Comparison of ENCODE assay signal across 1 cellular context in the genomic region with DNA sequence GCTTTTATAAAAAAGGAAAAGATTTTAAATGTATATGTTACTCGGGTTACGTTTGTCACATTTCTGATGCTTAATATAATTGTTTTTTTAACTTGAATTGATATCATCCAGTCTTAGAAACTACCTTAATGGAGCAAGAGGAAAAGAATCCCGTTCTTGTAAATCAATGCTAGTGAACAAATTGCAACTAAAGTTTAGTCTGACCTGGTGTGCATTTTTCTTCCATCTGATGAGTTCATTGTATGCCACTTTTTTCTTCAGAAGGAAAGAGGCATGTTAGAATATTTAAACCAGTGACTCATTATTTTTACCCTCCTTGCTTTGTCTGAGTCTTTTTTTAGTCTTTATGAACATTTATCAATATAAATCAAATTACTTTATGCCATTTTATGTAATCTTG.
TF ChIP-seq lines count a peak whose summit lies in the region.

No MANE protein-coding gene starts in this region.

TF ChIP-seq in GM12878, 131 proteins besides CTCF, POLR2A, EP300 and RAD21:
- TF ChIP-seq RELA (IDR thresholded peaks at IDR 0.05; ENCODE audit: borderline replicate concordance, partially characterized antibody) (no peak), CBX3 (IDR thresholded peaks at IDR 0.05; ENCODE audit: borderline replicate concordance, low read depth) (no peak), KAT2A (conservative IDR thresholded peaks at IDR 0.05; ENCODE audit: control insufficient read depth, low read depth, low read length) (no peak), JUNB (IDR thresholded peaks at IDR 0.05) (no peak), POU2F2 (IDR thresholded peaks at IDR 0.05; ENCODE audit: borderline replicate concordance, low read depth, low read length) (no peak), SMAD5 (IDR thresholded peaks at IDR 0.05; ENCODE audit: low read depth) (no peak), MXI1 (IDR thresholded peaks at IDR 0.05; ENCODE audit: low read depth, low read length) (no peak), SMC3 (IDR thresholded peaks at IDR 0.05; ENCODE audit: borderline replicate concordance, low read length) (no peak), FOS (IDR thresholded peaks at IDR 0.05; ENCODE audit: borderline replicate concordance, extremely low read depth, insufficient read length) (no peak), PKNOX1 (IDR thresholded peaks at IDR 0.05) (no peak), RUNX3 (IDR thresholded peaks at IDR 0.05; ENCODE audit: low read length) (no peak), GABPA (IDR thresholded peaks at IDR 0.05; ENCODE audit: low read depth) (no peak), ZBTB4 (CRISPR knock-in tag; IDR thresholded peaks at IDR 0.05) (no peak), MEF2A (IDR thresholded peaks at IDR 0.05; ENCODE audit: insufficient read depth, low read depth, low read length) (no peak)
- TF ChIP-seq, protein P1, sequence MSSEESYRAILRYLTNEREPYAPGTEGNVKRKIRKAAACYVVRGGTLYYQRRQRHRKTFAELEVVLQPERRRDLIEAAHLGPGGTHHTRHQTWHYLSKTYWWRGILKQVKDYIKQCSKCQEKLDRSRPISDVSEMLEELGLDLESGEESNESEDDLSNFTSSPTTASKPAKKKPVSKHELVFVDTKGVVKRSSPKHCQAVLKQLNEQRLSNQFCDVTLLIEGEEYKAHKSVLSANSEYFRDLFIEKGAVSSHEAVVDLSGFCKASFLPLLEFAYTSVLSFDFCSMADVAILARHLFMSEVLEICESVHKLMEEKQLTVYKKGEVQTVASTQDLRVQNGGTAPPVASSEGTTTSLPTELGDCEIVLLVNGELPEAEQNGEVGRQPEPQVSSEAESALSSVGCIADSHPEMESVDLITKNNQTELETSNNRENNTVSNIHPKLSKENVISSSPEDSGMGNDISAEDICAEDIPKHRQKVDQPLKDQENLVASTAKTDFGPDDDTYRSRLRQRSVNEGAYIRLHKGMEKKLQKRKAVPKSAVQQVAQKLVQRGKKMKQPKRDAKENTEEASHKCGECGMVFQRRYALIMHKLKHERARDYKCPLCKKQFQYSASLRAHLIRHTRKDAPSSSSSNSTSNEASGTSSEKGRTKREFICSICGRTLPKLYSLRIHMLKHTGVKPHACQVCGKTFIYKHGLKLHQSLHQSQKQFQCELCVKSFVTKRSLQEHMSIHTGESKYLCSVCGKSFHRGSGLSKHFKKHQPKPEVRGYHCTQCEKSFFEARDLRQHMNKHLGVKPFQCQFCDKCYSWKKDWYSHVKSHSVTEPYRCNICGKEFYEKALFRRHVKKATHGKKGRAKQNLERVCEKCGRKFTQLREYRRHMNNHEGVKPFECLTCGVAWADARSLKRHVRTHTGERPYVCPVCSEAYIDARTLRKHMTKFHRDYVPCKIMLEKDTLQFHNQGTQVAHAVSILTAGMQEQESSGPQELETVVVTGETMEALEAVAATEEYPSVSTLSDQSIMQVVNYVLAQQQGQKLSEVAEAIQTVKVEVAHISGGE (CRISPR knock-in tag; IDR thresholded peaks at IDR 0.05) = no peak
- TF ChIP-seq, protein P2, sequence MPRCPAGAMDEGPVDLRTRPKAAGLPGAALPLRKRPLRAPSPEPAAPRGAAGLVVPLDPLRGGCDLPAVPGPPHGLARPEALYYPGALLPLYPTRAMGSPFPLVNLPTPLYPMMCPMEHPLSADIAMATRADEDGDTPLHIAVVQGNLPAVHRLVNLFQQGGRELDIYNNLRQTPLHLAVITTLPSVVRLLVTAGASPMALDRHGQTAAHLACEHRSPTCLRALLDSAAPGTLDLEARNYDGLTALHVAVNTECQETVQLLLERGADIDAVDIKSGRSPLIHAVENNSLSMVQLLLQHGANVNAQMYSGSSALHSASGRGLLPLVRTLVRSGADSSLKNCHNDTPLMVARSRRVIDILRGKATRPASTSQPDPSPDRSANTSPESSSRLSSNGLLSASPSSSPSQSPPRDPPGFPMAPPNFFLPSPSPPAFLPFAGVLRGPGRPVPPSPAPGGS (IDR thresholded peaks at IDR 0.05; ENCODE audit: borderline replicate concordance, insufficient read depth, low read depth, low read length, poor library complexity, severe bottlenecking) = no peak
